Comparison of ENCODE assay signal across 26 cellular contexts in genomic region chr10:49361178-49361554, GRCh38. TPM values are rescaled to one million over a fixed set of nuclear protein-coding genes. Genes with fewer than 3 reads are reported as not detected.
"Had no signal": no experiment of that assay in that cellular context is flagged by ENCODE, and none has a peak within 500 bp of the region (broad histone marks: within the 10 kb centered on the region; RNA-seq: fewer than 3 reads in every experiment).

No MANE protein-coding gene starts in this region.

- H3K4me1 Mint-ChIP-seq: activated CD4-positive, alpha-beta T cell treated with anti-CD3 and anti-CD28 coated beads for 36 hours; T-helper 17 cell had no signal

- H3K4me1 ChIP-seq: breast epithelium, foreskin keratinocyte had no signal

- H3K4me3 Mint-ChIP-seq: activated B cell treated with CpG ODN at 0.5 μM for 24 hours; activated CD4-positive, alpha-beta T cell treated with anti-CD3 and anti-CD28 coated beads for 36 hours; naive thymus-derived CD4-positive, alpha-beta T cell; neural crest cell; T-helper 17 cell had no signal

- H3K36me3 ChIP-seq: breast epithelium had no signal

- H3K4me3 ChIP-seq: breast epithelium, coronary artery, mucosa of descending colon, SK-N-MC had no signal

- DNase-seq: activated B cell treated with CpG ODN at 0.5 μM for 24 hours; activated CD4-positive, alpha-beta T cell treated with anti-CD3 and anti-CD28 coated beads for 36 hours; activated CD4-positive, alpha-beta T cell treated with anti-CD3 and anti-CD28 coated beads, Interleukin-2, amount 50 U/mL, for 4 hours; activated T-cell treated with anti-CD3 and anti-CD28 coated beads, Interleukin-2, amount 50 U/mL, for 1 hour; cerebellar nuclear complex; foreskin keratinocyte; hippocampal formation; mesenchymal stem cell; mucosa of descending colon; naive thymus-derived CD4-positive, alpha-beta T cell; retina; stimulated activated CD4-positive, alpha-beta T cell treated with anti-CD3 and anti-CD28 coated beads, Interleukin-2, amount 100 ng/mL, for 48 hours; stimulated activated naive CD4-positive, alpha-beta T cell treated with Interleukin-2 at 50 U/mL for 16 hours; SW 1271; T-helper 17 cell had no signal

- H3K36me3 Mint-ChIP-seq: activated naive CD4-positive, alpha-beta T cell treated with anti-CD3 and anti-CD28 coated beads, Interleukin-2, amount 50 U/mL, for 72 hours; naive thymus-derived CD4-positive, alpha-beta T cell had no signal

- H3K9me3 Mint-ChIP-seq: neural crest cell had no signal

- H3K9me3 ChIP-seq: mucosa of descending colon had no signal

- H3K27me3 ChIP-seq: foreskin keratinocyte had no signal

- ATAC-seq: activated CD4-positive, alpha-beta T cell treated with anti-CD3 and anti-CD28 coated beads for 36 hours; activated naive CD4-positive, alpha-beta T cell treated with anti-CD3 and anti-CD28 coated beads, Interleukin-2, amount 50 U/mL, for 72 hours; foreskin keratinocyte; naive thymus-derived CD4-positive, alpha-beta T cell; T-helper 17 cell had no signal

- H3K27ac Mint-ChIP-seq: activated B cell treated with CpG ODN at 0.5 μM for 24 hours; activated CD4-positive, alpha-beta T cell treated with anti-CD3 and anti-CD28 coated beads for 36 hours; activated naive CD4-positive, alpha-beta T cell treated with anti-CD3 and anti-CD28 coated beads, Interleukin-2, amount 50 U/mL, for 72 hours; naive thymus-derived CD4-positive, alpha-beta T cell; progenitor cell of endocrine pancreas; T-helper 17 cell had no signal

- H3K27ac ChIP-seq: foreskin keratinocyte, SK-N-MC had no signal

- H3K27me3 Mint-ChIP-seq: activated CD4-positive, alpha-beta T cell treated with anti-CD3 and anti-CD28 coated beads for 36 hours had no signal

RNA-seq across cellular contexts. Expression of gene DRGX, which starts 34.7 kb away (rescaled TPM):
- total RNA-seq: activated B cell treated with CpG ODN at 0.5 μM for 24 hours; activated CD4-positive, alpha-beta T cell treated with anti-CD3 and anti-CD28 coated beads for 36 hours; activated naive CD4-positive, alpha-beta T cell treated with anti-CD3 and anti-CD28 coated beads, Interleukin-2, amount 50 U/mL, for 72 hours; breast epithelium; epithelial cell of proximal tubule; foreskin keratinocyte; glomerular endothelial cell; lower leg skin; naive thymus-derived CD4-positive, alpha-beta T cell; osteoblast; progenitor cell of endocrine pancreas; T-helper 17 cell; ureter had no signal
- polyA plus RNA-seq: foreskin keratinocyte; naive thymus-derived CD4-positive, alpha-beta T cell had no signal
